In genomic region chr10:77463967-77464745, GRCh38 we compare ENCODE assay signal across 20 cellular contexts.
DNase-seq lines count a peak whose midpoint lies in the region; ATAC-seq, FAIRE-seq and TF ChIP-seq lines count a peak whose summit lies in the region.
"Had no signal": no experiment of that assay in that cellular context is flagged by ENCODE, and none has a peak within 500 bp of the region (broad histone marks: within the 10 kb centered on the region; RNA-seq: fewer than 3 reads in every experiment).

No MANE protein-coding gene starts in this region.

- no peaks in the 10 kb centered on the region for H4K20me1 ChIP-seq in HepG2 (ENCODE audit: insufficient read depth, low read length)

- no peak for TF ChIP-seq EP300 in HepG2 (IDR thresholded peaks at IDR 0.05; ENCODE audit: low read depth in 2 of 2, low read length in 2 of 2)
- TF ChIP-seq EP300 in HepG2 (CRISPR knock-in tag; IDR thresholded peaks at IDR 0.05; ENCODE audit: borderline replicate concordance), result no peak

- no peak for TF ChIP-seq CTCF in HepG2 (CRISPR knock-in tag; IDR thresholded peaks at IDR 0.05)
- TF ChIP-seq CTCF in right lobe of liver (IDR thresholded peaks at IDR 0.05), result no peak
- TF ChIP-seq CTCF in brain microvascular endothelial cell (IDR thresholded peaks at IDR 0.05; ENCODE audit: low read depth, low read length, missing control alignments), result no peak

- no peak overlapping the region for H3K9ac ChIP-seq in HepG2 (ENCODE audit: insufficient read depth, low read depth, low read length)

- no peak overlapping the region for H3K27ac Mint-ChIP-seq in stimulated activated effector memory CD8-positive, alpha-beta T cell treated with anti-CD3 and anti-CD28 coated beads, Interleukin-12 subunit alpha, Interleukin-12 subunit beta, amount 100 ng/mL, for 72 hours
- H3K27ac Mint-ChIP-seq: naive B cell; progenitor cell of endocrine pancreas; stimulated activated naive CD8-positive, alpha-beta T cell treated with anti-CD3 and anti-CD28 coated beads, Interleukin-15, Interleukin-2, amounts not matched to agents 100 ng/mL and 50 ng/mL, for 24 hours had no signal

- H3K36me3 ChIP-seq in HepG2 (replicated peaks in 1 of 2; ENCODE audit: control insufficient read depth in 1 of 2, insufficient read depth in 2 of 2, low read length in 2 of 2) (no peaks in the 10 kb centered on the region), right lobe of liver (no peaks in the 10 kb centered on the region), brain microvascular endothelial cell (replicated peaks) (no peaks in the 10 kb centered on the region), aorta (ENCODE audit: control insufficient read depth in 1 of 2, insufficient read depth in 2 of 2, low read length in 1 of 2) (no peaks in the 10 kb centered on the region)
- H3K36me3 ChIP-seq: breast epithelium, SJCRH30, vagina had no signal

- H2AFZ ChIP-seq in HepG2 (ENCODE audit: low read length), result no peak overlapping the region

- no peaks in the 10 kb centered on the region for H3K79me2 ChIP-seq in HepG2 (ENCODE audit: insufficient read depth, low read length)

- 0 out of 5 replicates have a peak, but pooled peaks cover 0 to 1% of the 10 kb centered on the region in 2 experiments for H3K27me3 ChIP-seq in HepG2 (ENCODE audit: control insufficient read depth in 1 of 2, insufficient read depth in 2 of 2, low read length in 2 of 2)
- no peaks in the 10 kb centered on the region for H3K27me3 ChIP-seq in right lobe of liver
- no peaks in the 10 kb centered on the region for H3K27me3 ChIP-seq in brain microvascular endothelial cell (replicated peaks)
- no peaks in the 10 kb centered on the region for H3K27me3 ChIP-seq in aorta (ENCODE audit: control insufficient read depth in 1 of 2, insufficient read depth in 2 of 2, low read length in 1 of 2)
- H3K27me3 ChIP-seq: breast epithelium, vagina had no signal

- no peak overlapping the region for H3K4me3 ChIP-seq in HepG2 (replicated peaks in 1 of 3; ENCODE audit: insufficient read depth in 1 of 3, low read depth in 2 of 3, low read length in 3 of 3)
- H3K4me3 ChIP-seq in right lobe of liver, result no peak overlapping the region
- H3K4me3 ChIP-seq in brain microvascular endothelial cell (ENCODE audit: low read depth, low read length), result no peak overlapping the region
- H3K4me3 ChIP-seq in aorta (ENCODE audit: low read length in 2 of 2), result no peak overlapping the region
- H3K4me3 ChIP-seq: breast epithelium, SJCRH30, vagina had no signal

- H3K27ac ChIP-seq in HepG2 (ENCODE audit: extremely low read length, insufficient read depth, low read length) (no peak overlapping the region), right lobe of liver (no peak overlapping the region), brain microvascular endothelial cell (no peak overlapping the region), aorta (ENCODE audit: low read depth in 1 of 2, low read length in 2 of 2) (peak overlapping the region; percentile 21 to 79)
- H3K27ac ChIP-seq: breast epithelium, SJCRH30, vagina had no signal

- no peak overlapping the region for H3K4me3 Mint-ChIP-seq in stimulated activated effector memory CD8-positive, alpha-beta T cell treated with anti-CD3 and anti-CD28 coated beads, Interleukin-12 subunit alpha, Interleukin-12 subunit beta, amount 100 ng/mL, for 72 hours
- H3K4me3 Mint-ChIP-seq: stimulated activated naive CD8-positive, alpha-beta T cell treated with anti-CD3 and anti-CD28 coated beads, Interleukin-15, Interleukin-2, amounts not matched to agents 100 ng/mL and 50 ng/mL, for 24 hours had no signal

- H3K4me1 ChIP-seq in HepG2 (ENCODE audit: insufficient read depth, low read length) (no peaks in the 10 kb centered on the region), right lobe of liver (peaks cover 0 to 3% (median 0%) of the 10 kb centered on the region in 4 donors), aorta (ENCODE audit: control insufficient read depth in 1 of 2, insufficient read depth in 2 of 2, low read length in 2 of 2) (peaks cover 0 to 5% of the 10 kb centered on the region in 2 donors)
- H3K4me1 ChIP-seq: breast epithelium, SJCRH30, vagina had no signal

- no TSS peak for BruUV-seq in HepG2 (replicated peaks; lab: Mats Ljungman, UMichigan)

- H3K9me3 Mint-ChIP-seq in stimulated activated effector memory CD8-positive, alpha-beta T cell treated with anti-CD3 and anti-CD28 coated beads, Interleukin-12 subunit alpha, Interleukin-12 subunit beta, amount 100 ng/mL, for 72 hours, result no peaks in the 10 kb centered on the region
- H3K9me3 Mint-ChIP-seq: stimulated activated naive CD8-positive, alpha-beta T cell treated with anti-CD3 and anti-CD28 coated beads, Interleukin-15, Interleukin-2, amounts not matched to agents 100 ng/mL and 50 ng/mL, for 24 hours had no signal

- H3K9me3 ChIP-seq in HepG2 (ENCODE audit: low read length) (no peaks in the 10 kb centered on the region), right lobe of liver (no peaks in the 10 kb centered on the region), aorta (ENCODE audit: control insufficient read depth, low read length) (no peaks in the 10 kb centered on the region)
- H3K9me3 ChIP-seq: breast epithelium, SJCRH30, vagina had no signal

- POLR2A ChIA-PET in HepG2 (lab: Yijun Ruan, JAX), result no interaction called here

- TF ChIP-seq RAD21 in HepG2 (CRISPR knock-in tag; IDR thresholded peaks at IDR 0.05), result no peak

- WGBS in HepG2 (ENCODE audit: low lambda C conversion rate), result 28% methylated on average over 9 of the region's 9 CpGs
- 79% methylated on average over 8 of the region's 9 CpGs for WGBS in right lobe of liver (ENCODE audit: insufficient coverage, low coverage, low lambda C conversion rate, missing lambda C conversion rate)
- WGBS in aorta, 2 donors, result 60 to 68% methylated on average over 9 of the region's 9 CpGs

- CTCF ChIA-PET in HepG2 (lab: Yijun Ruan, JAX; ENCODE audit: low intra/inter-chr PET ratio, low total read pairs), result no interaction called here

- no peak for ATAC-seq in HepG2
- no peak for ATAC-seq in right lobe of liver
- ATAC-seq in aorta (ENCODE audit: low FRiP score), result no peak
- ATAC-seq in HG02798 (IDR thresholded peaks at IDR 0.05; ENCODE audit: poor library complexity, unreplicated experiment), result no peak
- no peak for ATAC-seq in stimulated activated effector memory CD8-positive, alpha-beta T cell treated with anti-CD3 and anti-CD28 coated beads, Interleukin-12 subunit alpha, Interleukin-12 subunit beta, amount 100 ng/mL, for 72 hours

- no peak overlapping the region for H3K4me2 ChIP-seq in HepG2 (ENCODE audit: low read depth, low read length)

- no peaks in the 10 kb centered on the region for H3K4me1 Mint-ChIP-seq in stimulated activated effector memory CD8-positive, alpha-beta T cell treated with anti-CD3 and anti-CD28 coated beads, Interleukin-12 subunit alpha, Interleukin-12 subunit beta, amount 100 ng/mL, for 72 hours

- FAIRE-seq in HepG2 (lab: Jason Lieb, UNC), result no peak

- H3K36me3 Mint-ChIP-seq in stimulated activated effector memory CD8-positive, alpha-beta T cell treated with anti-CD3 and anti-CD28 coated beads, Interleukin-12 subunit alpha, Interleukin-12 subunit beta, amount 100 ng/mL, for 72 hours, result no peaks in the 10 kb centered on the region
- H3K36me3 Mint-ChIP-seq: naive B cell had no signal

- intact Hi-C loops in HepG2 (cut with micrococcal nuclease; ENCODE audit: unreplicated experiment), result no loop called here
- intact Hi-C loops in right lobe of liver (cut with DNase I), result no loop called here
- intact Hi-C loops in aorta (cut with DNase I), result no loop called here

- no peak for TF ChIP-seq POLR2A in HepG2 (IDR thresholded peaks at IDR 0.05; ENCODE audit: insufficient read depth in 1 of 2, low read depth in 2 of 2, low read length in 2 of 2)
- TF ChIP-seq POLR2A in right lobe of liver (IDR thresholded peaks at IDR 0.05), result no peak

- DNase-seq in HepG2 (ENCODE audit: low spot score), result no peak
- no peak for DNase-seq in right lobe of liver
- DNase-seq in brain microvascular endothelial cell, result peak; percentile 45
- peak; percentile 58 for DNase-seq in iris pigment epithelial cell (ENCODE audit: low read depth)
- no peak for DNase-seq in aorta
- no peak for DNase-seq in stimulated activated effector memory CD8-positive, alpha-beta T cell treated with anti-CD3 and anti-CD28 coated beads, Interleukin-12 subunit alpha, Interleukin-12 subunit beta, amount 100 ng/mL, for 72 hours (ENCODE audit: low spot score in 2 of 2)
- DNase-seq in NCI-H1930 (lab: John Stamatoyannopoulos, UW), result no peak
- DNase-seq: activated CD4-positive, CD25-positive, alpha-beta regulatory T cell treated with anti-CD3 and anti-CD28 coated beads, Interleukin-2, amount 50 U/mL, for 72 hours; effector CD4-positive, alpha-beta T cell; foreskin melanocyte; naive B cell; NCI-H2029; NCI-H524 treated with DMSO at 0.1 percent for 48 hours; SJCRH30; T-helper 9 cell had no signal

- in situ Hi-C loops in HepG2 (cut with HindIII; ENCODE audit: extremely low pct_ligation_motif_present, low pct_unique_long_range_greater_than_20kb), result no loop called here
- in situ Hi-C loops in brain microvascular endothelial cell (cut with HindIII; ENCODE audit: low pct_ligation_motif_present, low sequenced_read_pairs), result no loop called here

TF ChIP-seq in HepG2, 621 proteins besides CTCF, POLR2A, EP300 and RAD21:
- TF ChIP-seq ATF7-NPFF (CRISPR knock-in tag; IDR thresholded peaks at IDR 0.05; ENCODE audit: low read depth), result no peak
- TF ChIP-seq ZNF232 (CRISPR knock-in tag; IDR thresholded peaks at IDR 0.05; ENCODE audit: borderline replicate concordance), result no peak
- no peak for TF ChIP-seq GTF2F1 (IDR thresholded peaks at IDR 0.05; ENCODE audit: low read length)
- no peak for TF ChIP-seq SP5 (CRISPR knock-in tag; IDR thresholded peaks at IDR 0.05; ENCODE audit: borderline replicate concordance, low read depth)
- no peak for TF ChIP-seq TEAD2 (CRISPR knock-in tag; IDR thresholded peaks at IDR 0.05)
- TF ChIP-seq PCBP1 (IDR thresholded peaks at IDR 0.05; ENCODE audit: borderline replicate concordance, low read depth, low read length), result no peak
- peak; percentile 25; the same call in 1 of the 2 replicates for TF ChIP-seq ZNF768 (CRISPR knock-in tag; IDR thresholded peaks at IDR 0.05)
- no peak for TF ChIP-seq FOSL1 (CRISPR knock-in tag; IDR thresholded peaks at IDR 0.05; ENCODE audit: borderline replicate concordance)
TF ChIP-seq in HepG2: peak in this region for 1.

Comparison
In these comparisons a context has a peak if more than half of its experiments do, and no peak if none do; other contexts are left out.
1. DNase-seq: peak in brain microvascular endothelial cell (single experiment) and iris pigment epithelial cell (single experiment); none in HepG2 (single experiment), right lobe of liver (0 of 3), aorta (0 of 2), stimulated activated effector memory CD8-positive, alpha-beta T cell treated with anti-CD3 and anti-CD28 coated beads, Interleukin-12 subunit alpha, Interleukin-12 subunit beta, amount 100 ng/mL, for 72 hours (0 of 2) and NCI-H1930 (0 of 2).
2. H3K27ac ChIP-seq: peak in aorta (2 of 2); none in HepG2 (single experiment), right lobe of liver (0 of 3) and brain microvascular endothelial cell (single experiment).